8 cellular contexts compared by ENCODE assay signal in genomic region chr1:226111109-226111864, GRCh38. TPM values are rescaled to one million over a fixed set of nuclear protein-coding genes. Genes with fewer than 3 reads are reported as not detected.
DNase-seq lines count a peak whose midpoint lies in the region; ATAC-seq and TF ChIP-seq lines count a peak whose summit lies in the region.

No MANE protein-coding gene starts in this region.

- H3K27ac Mint-ChIP-seq in chondrocyte (ENCODE audit: unreplicated experiment), result no peak overlapping the region
- H3K27ac Mint-ChIP-seq in naive thymus-derived CD8-positive, alpha-beta T cell, result peak overlapping the region in 6 of 10 donors; percentile 62 to 83 (median 69)

- H3K4me3 Mint-ChIP-seq in chondrocyte (ENCODE audit: unreplicated experiment), result peak overlapping the region; percentile 96
- peak overlapping the region; percentile 63 to 96 (median 74) for H3K4me3 Mint-ChIP-seq in naive thymus-derived CD8-positive, alpha-beta T cell

- peaks cover 3% of the 10 kb centered on the region; the same call in 1 of the 2 replicates for H3F3A ChIP-seq in Loucy (ENCODE audit: low read depth)

- H3K27me3 Mint-ChIP-seq in chondrocyte (ENCODE audit: low read depth), result no peaks in the 10 kb centered on the region
- H3K27me3 Mint-ChIP-seq in naive thymus-derived CD8-positive, alpha-beta T cell, result no peaks in the 10 kb centered on the region

- H3K9me2 ChIP-seq in Loucy (replicated peaks; ENCODE audit: low read depth, low read length), result no peaks in the 10 kb centered on the region

- H3K9ac ChIP-seq in BLaER1 treated with 17β-estradiol and CSF1 and Interleukin-3, amounts not matched to agents 10 nM and 100 nM, result peak overlapping the region; percentile 88 to 95 (median 92)
- H3K9ac ChIP-seq in Loucy (ENCODE audit: low read depth, low read length, poor library complexity, severe bottlenecking), result peak overlapping the region; percentile 94

- H3K36me3 Mint-ChIP-seq in chondrocyte (ENCODE audit: low read depth), result no peaks in the 10 kb centered on the region
- no peaks in the 10 kb centered on the region for H3K36me3 Mint-ChIP-seq in naive thymus-derived CD8-positive, alpha-beta T cell

- no peak for ATAC-seq in naive thymus-derived CD8-positive, alpha-beta T cell
- ATAC-seq in HG03175 (IDR thresholded peaks at IDR 0.05; ENCODE audit: unreplicated experiment) (no peak), GM18517 (IDR thresholded peaks at IDR 0.05; ENCODE audit: unreplicated experiment) (no peak), GM19397 (IDR thresholded peaks at IDR 0.05; ENCODE audit: unreplicated experiment) (no peak)

- H3K27ac ChIP-seq in BLaER1 treated with 17β-estradiol and CSF1 and Interleukin-3, amounts not matched to agents 10 nM and 100 nM, result peak overlapping the region; percentile 92 to 98 (median 96); a peak in 21 of 22 replicates

- peaks cover 18% of the 10 kb centered on the region for H3K4me1 Mint-ChIP-seq in chondrocyte (ENCODE audit: low read depth)
- H3K4me1 Mint-ChIP-seq in naive thymus-derived CD8-positive, alpha-beta T cell, result peaks cover 15 to 34% (median 25%) of the 10 kb centered on the region in 4 donors

- peak overlapping the region; percentile 79; the same call in 1 of the 2 replicates for H2AFZ ChIP-seq in Loucy (ENCODE audit: low read length)

- peaks cover 5% of the 10 kb centered on the region; the same call in 1 of the 2 replicates for H3K79me2 ChIP-seq in Loucy (ENCODE audit: insufficient read depth, low read length)

- peak overlapping the region; percentile 80 to 95 (median 90) for H3K4me2 ChIP-seq in BLaER1 treated with 17β-estradiol and CSF1 and Interleukin-3, amounts not matched to agents 10 nM and 100 nM
- H3K4me2 ChIP-seq in Loucy (ENCODE audit: low read depth, low read length, poor library complexity, severe bottlenecking), result peak overlapping the region; percentile 89

- POLR2A ChIA-PET in naive thymus-derived CD8-positive, alpha-beta T cell (lab: Charles Lee), result interaction anchor here (0.5 to 4.9 kb wide), 12 partner anchors 10 to 334 kb away, joined by 3 to 55 read pairs (median 6); partner anchors contain the start of genes H3-3A, SDE2 and SRP9

- H4K20me1 ChIP-seq in BLaER1 treated with 17β-estradiol and CSF1 and Interleukin-3, amounts not matched to agents 10 nM and 100 nM, result peaks cover 0 to 5% (median 0%) of the 10 kb centered on the region in 11 experiments; a peak in 1 of 22 replicates
- no peaks in the 10 kb centered on the region for H4K20me1 ChIP-seq in Loucy (ENCODE audit: insufficient read depth, low read length, poor library complexity, severe bottlenecking)

- H3K4me1 ChIP-seq in BLaER1 treated with 17β-estradiol and CSF1 and Interleukin-3, amounts not matched to agents 10 nM and 100 nM, result peaks cover 33 to 57% (median 47%) of the 10 kb centered on the region in 10 experiments
- H3K4me1 ChIP-seq in Loucy (ENCODE audit: insufficient read depth, low read length, poor library complexity, severe bottlenecking), result peaks cover 19% of the 10 kb centered on the region

- no peaks in the 10 kb centered on the region for H3K9me3 ChIP-seq in BLaER1 treated with 17β-estradiol and CSF1 and Interleukin-3, amounts not matched to agents 10 nM and 100 nM (replicated peaks in 1 of 11)
- H3K9me3 ChIP-seq in Loucy (ENCODE audit: insufficient read depth, low read depth, low read length), result no peaks in the 10 kb centered on the region

- no peaks in the 10 kb centered on the region for H3K9me3 Mint-ChIP-seq in chondrocyte (ENCODE audit: low read depth)
- H3K9me3 Mint-ChIP-seq in naive thymus-derived CD8-positive, alpha-beta T cell, result no peaks in the 10 kb centered on the region

- H3K4me3 ChIP-seq in BLaER1 treated with 17β-estradiol and CSF1 and Interleukin-3, amounts not matched to agents 10 nM and 100 nM, result peak overlapping the region; percentile 61 to 82 (median 74)
- H3K4me3 ChIP-seq in Loucy (ENCODE audit: low read length, poor library complexity, severe bottlenecking), result peak overlapping the region; percentile 77

- no peak for DNase-seq in chondrocyte (ENCODE audit: low spot score)
- no peak for DNase-seq in naive thymus-derived CD8-positive, alpha-beta T cell
- DNase-seq in LoVo (ENCODE audit: low spot score), result no peak

- no peaks in the 10 kb centered on the region for H3K36me3 ChIP-seq in BLaER1 treated with 17β-estradiol and CSF1 and Interleukin-3, amounts not matched to agents 10 nM and 100 nM
- H3K36me3 ChIP-seq in Loucy (ENCODE audit: insufficient read depth, low read length), result no peaks in the 10 kb centered on the region

- H3K27me3 ChIP-seq in BLaER1 treated with 17β-estradiol and CSF1 and Interleukin-3, amounts not matched to agents 10 nM and 100 nM, result no peaks in the 10 kb centered on the region
- no peaks in the 10 kb centered on the region for H3K27me3 ChIP-seq in Loucy (ENCODE audit: insufficient read depth, low read length, poor library complexity, severe bottlenecking)

- TF ChIP-seq CTCF in Loucy (conservative IDR thresholded peaks at IDR 0.05; ENCODE audit: low read length), result no peak
- TF ChIP-seq CTCF in chondrocyte (IDR thresholded peaks at IDR 0.05), result no peak

RNA-seq across cellular contexts. Expression of gene H3-3A, which starts 48.8 kb away (rescaled TPM):
- 307 to 328 TPM (median 315 TPM) in 3 replicates for total RNA-seq in chondrocyte
- 100 to 1,000 TPM; 440 to 444 TPM for total RNA-seq in naive thymus-derived CD8-positive, alpha-beta T cell
- 100 to 1,000 TPM; 736 to 904 (median 888) TPM for polyA plus RNA-seq in naive thymus-derived CD8-positive, alpha-beta T cell
